ENCODE assay signal across 1 cellular context in the genomic region with DNA sequence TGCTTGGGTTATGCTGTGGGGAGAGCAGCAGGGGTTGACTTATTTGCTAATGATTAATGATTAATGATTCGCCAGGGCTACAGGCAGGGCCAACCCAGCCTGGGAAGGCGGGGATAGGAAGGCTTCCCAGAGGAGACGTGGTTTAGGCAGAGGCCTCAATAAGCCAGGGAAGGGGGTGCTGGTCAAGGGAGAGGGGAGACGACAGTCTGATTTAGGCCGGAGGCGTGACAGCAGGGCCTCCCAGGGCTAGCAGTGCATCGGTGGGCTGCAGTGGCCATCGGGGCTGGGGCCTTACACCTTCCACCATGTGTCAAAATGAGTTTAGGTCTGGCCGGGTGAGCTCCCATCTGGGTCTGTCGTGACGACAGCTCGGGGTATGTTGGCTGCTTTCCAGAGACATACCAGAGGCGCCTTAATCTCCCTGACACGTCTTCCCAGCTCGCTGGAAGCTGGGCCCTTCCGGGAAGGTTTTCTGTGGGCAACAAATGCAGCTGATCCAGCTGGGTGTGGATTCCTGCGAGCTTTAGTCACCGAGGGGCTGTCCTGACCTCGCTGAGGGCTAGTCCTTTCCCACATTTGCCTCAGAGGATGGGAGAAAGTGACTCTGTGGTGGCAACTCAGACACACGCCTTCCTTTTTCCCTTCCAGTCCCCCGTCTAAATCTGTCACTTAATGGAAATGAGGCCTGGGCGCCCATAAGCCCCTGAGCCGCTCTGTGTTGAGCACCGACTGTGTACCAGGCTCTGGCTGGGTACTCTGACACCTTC.
TF ChIP-seq lines count a peak whose summit lies in the region.

No MANE protein-coding gene starts in this region.

TF ChIP-seq in HepG2, 621 proteins besides CTCF, POLR2A, EP300 and RAD21 (continued from another document):
- TF ChIP-seq, protein P1, sequence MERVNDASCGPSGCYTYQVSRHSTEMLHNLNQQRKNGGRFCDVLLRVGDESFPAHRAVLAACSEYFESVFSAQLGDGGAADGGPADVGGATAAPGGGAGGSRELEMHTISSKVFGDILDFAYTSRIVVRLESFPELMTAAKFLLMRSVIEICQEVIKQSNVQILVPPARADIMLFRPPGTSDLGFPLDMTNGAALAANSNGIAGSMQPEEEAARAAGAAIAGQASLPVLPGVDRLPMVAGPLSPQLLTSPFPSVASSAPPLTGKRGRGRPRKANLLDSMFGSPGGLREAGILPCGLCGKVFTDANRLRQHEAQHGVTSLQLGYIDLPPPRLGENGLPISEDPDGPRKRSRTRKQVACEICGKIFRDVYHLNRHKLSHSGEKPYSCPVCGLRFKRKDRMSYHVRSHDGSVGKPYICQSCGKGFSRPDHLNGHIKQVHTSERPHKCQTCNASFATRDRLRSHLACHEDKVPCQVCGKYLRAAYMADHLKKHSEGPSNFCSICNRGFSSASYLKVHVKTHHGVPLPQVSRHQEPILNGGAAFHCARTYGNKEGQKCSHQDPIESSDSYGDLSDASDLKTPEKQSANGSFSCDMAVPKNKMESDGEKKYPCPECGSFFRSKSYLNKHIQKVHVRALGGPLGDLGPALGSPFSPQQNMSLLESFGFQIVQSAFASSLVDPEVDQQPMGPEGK (CRISPR knock-in tag; IDR thresholded peaks at IDR 0.05): peak; percentile 72
- peak; percentile 92 for TF ChIP-seq MEIS1 (CRISPR knock-in tag; IDR thresholded peaks at IDR 0.05; ENCODE audit: borderline replicate concordance)
- 0 out of 2 replicates have a peak, but pooled peaks have one; percentile 5 for TF ChIP-seq ZNF121 (CRISPR knock-in tag; IDR thresholded peaks at IDR 0.05)
- no peak for TF ChIP-seq THYN1 (CRISPR knock-in tag; IDR thresholded peaks at IDR 0.05; ENCODE audit: borderline replicate concordance, low read depth)
- peak; percentile 73 for TF ChIP-seq ZNF205 (CRISPR knock-in tag; IDR thresholded peaks at IDR 0.05)
- peak; percentile 67 for TF ChIP-seq ZNF792 (CRISPR knock-in tag; IDR thresholded peaks at IDR 0.05)
- no peak for TF ChIP-seq ZNF329 (CRISPR knock-in tag; IDR thresholded peaks at IDR 0.05; ENCODE audit: low read depth)
- TF ChIP-seq, protein P2, sequence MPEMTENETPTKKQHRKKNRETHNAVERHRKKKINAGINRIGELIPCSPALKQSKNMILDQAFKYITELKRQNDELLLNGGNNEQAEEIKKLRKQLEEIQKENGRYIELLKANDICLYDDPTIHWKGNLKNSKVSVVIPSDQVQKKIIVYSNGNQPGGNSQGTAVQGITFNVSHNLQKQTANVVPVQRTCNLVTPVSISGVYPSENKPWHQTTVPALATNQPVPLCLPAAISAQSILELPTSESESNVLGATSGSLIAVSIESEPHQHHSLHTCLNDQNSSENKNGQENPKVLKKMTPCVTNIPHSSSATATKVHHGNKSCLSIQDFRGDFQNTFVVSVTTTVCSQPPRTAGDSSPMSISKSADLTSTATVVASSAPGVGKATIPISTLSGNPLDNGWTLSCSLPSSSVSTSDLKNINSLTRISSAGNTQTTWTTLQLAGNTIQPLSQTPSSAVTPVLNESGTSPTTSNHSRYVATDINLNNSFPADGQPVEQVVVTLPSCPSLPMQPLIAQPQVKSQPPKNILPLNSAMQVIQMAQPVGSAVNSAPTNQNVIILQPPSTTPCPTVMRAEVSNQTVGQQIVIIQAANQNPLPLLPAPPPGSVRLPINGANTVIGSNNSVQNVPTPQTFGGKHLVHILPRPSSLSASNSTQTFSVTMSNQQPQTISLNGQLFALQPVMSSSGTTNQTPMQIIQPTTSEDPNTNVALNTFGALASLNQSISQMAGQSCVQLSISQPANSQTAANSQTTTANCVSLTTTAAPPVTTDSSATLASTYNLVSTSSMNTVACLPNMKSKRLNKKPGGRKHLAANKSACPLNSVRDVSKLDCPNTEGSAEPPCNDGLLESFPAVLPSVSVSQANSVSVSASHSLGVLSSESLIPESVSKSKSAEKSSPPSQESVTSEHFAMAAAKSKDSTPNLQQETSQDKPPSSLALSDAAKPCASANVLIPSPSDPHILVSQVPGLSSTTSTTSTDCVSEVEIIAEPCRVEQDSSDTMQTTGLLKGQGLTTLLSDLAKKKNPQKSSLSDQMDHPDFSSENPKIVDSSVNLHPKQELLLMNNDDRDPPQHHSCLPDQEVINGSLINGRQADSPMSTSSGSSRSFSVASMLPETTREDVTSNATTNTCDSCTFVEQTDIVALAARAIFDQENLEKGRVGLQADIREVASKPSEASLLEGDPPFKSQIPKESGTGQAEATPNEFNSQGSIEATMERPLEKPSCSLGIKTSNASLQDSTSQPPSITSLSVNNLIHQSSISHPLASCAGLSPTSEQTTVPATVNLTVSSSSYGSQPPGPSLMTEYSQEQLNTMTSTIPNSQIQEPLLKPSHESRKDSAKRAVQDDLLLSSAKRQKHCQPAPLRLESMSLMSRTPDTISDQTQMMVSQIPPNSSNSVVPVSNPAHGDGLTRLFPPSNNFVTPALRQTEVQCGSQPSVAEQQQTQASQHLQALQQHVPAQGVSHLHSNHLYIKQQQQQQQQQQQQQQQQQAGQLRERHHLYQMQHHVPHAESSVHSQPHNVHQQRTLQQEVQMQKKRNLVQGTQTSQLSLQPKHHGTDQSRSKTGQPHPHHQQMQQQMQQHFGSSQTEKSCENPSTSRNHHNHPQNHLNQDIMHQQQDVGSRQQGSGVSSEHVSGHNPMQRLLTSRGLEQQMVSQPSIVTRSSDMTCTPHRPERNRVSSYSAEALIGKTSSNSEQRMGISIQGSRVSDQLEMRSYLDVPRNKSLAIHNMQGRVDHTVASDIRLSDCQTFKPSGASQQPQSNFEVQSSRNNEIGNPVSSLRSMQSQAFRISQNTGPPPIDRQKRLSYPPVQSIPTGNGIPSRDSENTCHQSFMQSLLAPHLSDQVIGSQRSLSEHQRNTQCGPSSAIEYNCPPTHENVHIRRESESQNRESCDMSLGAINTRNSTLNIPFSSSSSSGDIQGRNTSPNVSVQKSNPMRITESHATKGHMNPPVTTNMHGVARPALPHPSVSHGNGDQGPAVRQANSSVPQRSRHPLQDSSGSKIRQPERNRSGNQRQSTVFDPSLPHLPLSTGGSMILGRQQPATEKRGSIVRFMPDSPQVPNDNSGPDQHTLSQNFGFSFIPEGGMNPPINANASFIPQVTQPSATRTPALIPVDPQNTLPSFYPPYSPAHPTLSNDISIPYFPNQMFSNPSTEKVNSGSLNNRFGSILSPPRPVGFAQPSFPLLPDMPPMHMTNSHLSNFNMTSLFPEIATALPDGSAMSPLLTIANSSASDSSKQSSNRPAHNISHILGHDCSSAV (CRISPR knock-in tag; IDR thresholded peaks at IDR 0.05; ENCODE audit: borderline replicate concordance): peak; percentile 8; the same call in 1 of the 2 replicates
- peak; percentile 84 for TF ChIP-seq PHF21A (CRISPR knock-in tag; IDR thresholded peaks at IDR 0.05)
- TF ChIP-seq HOXA5 (CRISPR knock-in tag; IDR thresholded peaks at IDR 0.05): peak; percentile 81
- TF ChIP-seq ZNF879 (CRISPR knock-in tag; IDR thresholded peaks at IDR 0.05): no peak
- TF ChIP-seq XRCC5 (optimal IDR thresholded peaks at IDR 0.05; ENCODE audit: low read length): peak; percentile 13
- TF ChIP-seq YEATS4 (CRISPR knock-in tag; IDR thresholded peaks at IDR 0.05; ENCODE audit: borderline replicate concordance): peak; percentile 76; the same call in 1 of the 2 replicates
- peak; percentile 22; the same call in 1 of the 2 replicates for TF ChIP-seq NR2F6 (IDR thresholded peaks at IDR 0.05)
- TF ChIP-seq NR2F6 (CRISPR knock-in tag; IDR thresholded peaks at IDR 0.05): 0 out of 2 replicates have a peak, but pooled peaks have one; percentile 39
- peak; percentile 62; the same call in 1 of the 2 replicates for TF ChIP-seq ZSCAN9 (CRISPR knock-in tag; IDR thresholded peaks at IDR 0.05; ENCODE audit: borderline replicate concordance)
- 0 out of 2 replicates have a peak, but pooled peaks have one; percentile 44 for TF ChIP-seq IRF2 (CRISPR knock-in tag; IDR thresholded peaks at IDR 0.05)
- TF ChIP-seq, protein P3, sequence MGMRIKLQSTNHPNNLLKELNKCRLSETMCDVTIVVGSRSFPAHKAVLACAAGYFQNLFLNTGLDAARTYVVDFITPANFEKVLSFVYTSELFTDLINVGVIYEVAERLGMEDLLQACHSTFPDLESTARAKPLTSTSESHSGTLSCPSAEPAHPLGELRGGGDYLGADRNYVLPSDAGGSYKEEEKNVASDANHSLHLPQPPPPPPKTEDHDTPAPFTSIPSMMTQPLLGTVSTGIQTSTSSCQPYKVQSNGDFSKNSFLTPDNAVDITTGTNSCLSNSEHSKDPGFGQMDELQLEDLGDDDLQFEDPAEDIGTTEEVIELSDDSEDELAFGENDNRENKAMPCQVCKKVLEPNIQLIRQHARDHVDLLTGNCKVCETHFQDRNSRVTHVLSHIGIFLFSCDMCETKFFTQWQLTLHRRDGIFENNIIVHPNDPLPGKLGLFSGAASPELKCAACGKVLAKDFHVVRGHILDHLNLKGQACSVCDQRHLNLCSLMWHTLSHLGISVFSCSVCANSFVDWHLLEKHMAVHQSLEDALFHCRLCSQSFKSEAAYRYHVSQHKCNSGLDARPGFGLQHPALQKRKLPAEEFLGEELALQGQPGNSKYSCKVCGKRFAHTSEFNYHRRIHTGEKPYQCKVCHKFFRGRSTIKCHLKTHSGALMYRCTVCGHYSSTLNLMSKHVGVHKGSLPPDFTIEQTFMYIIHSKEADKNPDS (CRISPR knock-in tag; IDR thresholded peaks at IDR 0.05): 0 out of 2 replicates have a peak, but pooled peaks have one; percentile 51
- TF ChIP-seq HOXA3 (CRISPR knock-in tag; IDR thresholded peaks at IDR 0.05): peak; percentile 71; the same call in 1 of the 2 replicates
- TF ChIP-seq ZNF20 (CRISPR knock-in tag; IDR thresholded peaks at IDR 0.05): no peak
- peak; percentile 20; the same call in 1 of the 2 replicates for TF ChIP-seq SP4 (CRISPR knock-in tag; IDR thresholded peaks at IDR 0.05)
- TF ChIP-seq, protein P4, sequence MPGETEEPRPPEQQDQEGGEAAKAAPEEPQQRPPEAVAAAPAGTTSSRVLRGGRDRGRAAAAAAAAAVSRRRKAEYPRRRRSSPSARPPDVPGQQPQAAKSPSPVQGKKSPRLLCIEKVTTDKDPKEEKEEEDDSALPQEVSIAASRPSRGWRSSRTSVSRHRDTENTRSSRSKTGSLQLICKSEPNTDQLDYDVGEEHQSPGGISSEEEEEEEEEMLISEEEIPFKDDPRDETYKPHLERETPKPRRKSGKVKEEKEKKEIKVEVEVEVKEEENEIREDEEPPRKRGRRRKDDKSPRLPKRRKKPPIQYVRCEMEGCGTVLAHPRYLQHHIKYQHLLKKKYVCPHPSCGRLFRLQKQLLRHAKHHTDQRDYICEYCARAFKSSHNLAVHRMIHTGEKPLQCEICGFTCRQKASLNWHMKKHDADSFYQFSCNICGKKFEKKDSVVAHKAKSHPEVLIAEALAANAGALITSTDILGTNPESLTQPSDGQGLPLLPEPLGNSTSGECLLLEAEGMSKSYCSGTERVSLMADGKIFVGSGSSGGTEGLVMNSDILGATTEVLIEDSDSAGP (CRISPR knock-in tag; IDR thresholded peaks at IDR 0.05; ENCODE audit: borderline replicate concordance): peak; percentile 72
- TF ChIP-seq ZNF292 (CRISPR knock-in tag; IDR thresholded peaks at IDR 0.05; ENCODE audit: borderline replicate concordance, low read depth): peak; percentile 97; the same call in 1 of the 2 replicates
- TF ChIP-seq, protein P5, sequence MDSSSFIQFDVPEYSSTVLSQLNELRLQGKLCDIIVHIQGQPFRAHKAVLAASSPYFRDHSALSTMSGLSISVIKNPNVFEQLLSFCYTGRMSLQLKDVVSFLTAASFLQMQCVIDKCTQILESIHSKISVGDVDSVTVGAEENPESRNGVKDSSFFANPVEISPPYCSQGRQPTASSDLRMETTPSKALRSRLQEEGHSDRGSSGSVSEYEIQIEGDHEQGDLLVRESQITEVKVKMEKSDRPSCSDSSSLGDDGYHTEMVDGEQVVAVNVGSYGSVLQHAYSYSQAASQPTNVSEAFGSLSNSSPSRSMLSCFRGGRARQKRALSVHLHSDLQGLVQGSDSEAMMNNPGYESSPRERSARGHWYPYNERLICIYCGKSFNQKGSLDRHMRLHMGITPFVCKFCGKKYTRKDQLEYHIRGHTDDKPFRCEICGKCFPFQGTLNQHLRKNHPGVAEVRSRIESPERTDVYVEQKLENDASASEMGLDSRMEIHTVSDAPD (CRISPR knock-in tag; IDR thresholded peaks at IDR 0.05): peak; percentile 80; the same call in 1 of the 2 replicates
- TF ChIP-seq ZNF562 (CRISPR knock-in tag; IDR thresholded peaks at IDR 0.05; ENCODE audit: borderline replicate concordance): no peak
- TF ChIP-seq ZNF616 (CRISPR knock-in tag; IDR thresholded peaks at IDR 0.05; ENCODE audit: low read depth): no peak
- TF ChIP-seq HNF4G (IDR thresholded peaks at IDR 0.05; ENCODE audit: borderline replicate concordance, low read depth, low read length): no peak
- TF ChIP-seq HNF4G (CRISPR knock-in tag; IDR thresholded peaks at IDR 0.05; ENCODE audit: borderline replicate concordance, low read depth): peak; percentile 60; the same call in 1 of the 2 replicates
- no peak for TF ChIP-seq EZH2 (conservative IDR thresholded peaks at IDR 0.05; ENCODE audit: low read depth, low read length)
- TF ChIP-seq, protein P6, sequence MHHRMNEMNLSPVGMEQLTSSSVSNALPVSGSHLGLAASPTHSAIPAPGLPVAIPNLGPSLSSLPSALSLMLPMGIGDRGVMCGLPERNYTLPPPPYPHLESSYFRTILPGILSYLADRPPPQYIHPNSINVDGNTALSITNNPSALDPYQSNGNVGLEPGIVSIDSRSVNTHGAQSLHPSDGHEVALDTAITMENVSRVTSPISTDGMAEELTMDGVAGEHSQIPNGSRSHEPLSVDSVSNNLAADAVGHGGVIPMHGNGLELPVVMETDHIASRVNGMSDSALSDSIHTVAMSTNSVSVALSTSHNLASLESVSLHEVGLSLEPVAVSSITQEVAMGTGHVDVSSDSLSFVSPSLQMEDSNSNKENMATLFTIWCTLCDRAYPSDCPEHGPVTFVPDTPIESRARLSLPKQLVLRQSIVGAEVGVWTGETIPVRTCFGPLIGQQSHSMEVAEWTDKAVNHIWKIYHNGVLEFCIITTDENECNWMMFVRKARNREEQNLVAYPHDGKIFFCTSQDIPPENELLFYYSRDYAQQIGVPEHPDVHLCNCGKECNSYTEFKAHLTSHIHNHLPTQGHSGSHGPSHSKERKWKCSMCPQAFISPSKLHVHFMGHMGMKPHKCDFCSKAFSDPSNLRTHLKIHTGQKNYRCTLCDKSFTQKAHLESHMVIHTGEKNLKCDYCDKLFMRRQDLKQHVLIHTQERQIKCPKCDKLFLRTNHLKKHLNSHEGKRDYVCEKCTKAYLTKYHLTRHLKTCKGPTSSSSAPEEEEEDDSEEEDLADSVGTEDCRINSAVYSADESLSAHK (CRISPR knock-in tag; IDR thresholded peaks at IDR 0.05; ENCODE audit: borderline replicate concordance): no peak
- TF ChIP-seq ZNF253 (CRISPR knock-in tag; IDR thresholded peaks at IDR 0.05; ENCODE audit: borderline replicate concordance): no peak
- no peak for TF ChIP-seq RBM39 (IDR thresholded peaks at IDR 0.05; ENCODE audit: low read depth, low read length, poor library complexity, severe bottlenecking)
